11 cellular contexts compared by ENCODE assay signal in the genomic region with DNA sequence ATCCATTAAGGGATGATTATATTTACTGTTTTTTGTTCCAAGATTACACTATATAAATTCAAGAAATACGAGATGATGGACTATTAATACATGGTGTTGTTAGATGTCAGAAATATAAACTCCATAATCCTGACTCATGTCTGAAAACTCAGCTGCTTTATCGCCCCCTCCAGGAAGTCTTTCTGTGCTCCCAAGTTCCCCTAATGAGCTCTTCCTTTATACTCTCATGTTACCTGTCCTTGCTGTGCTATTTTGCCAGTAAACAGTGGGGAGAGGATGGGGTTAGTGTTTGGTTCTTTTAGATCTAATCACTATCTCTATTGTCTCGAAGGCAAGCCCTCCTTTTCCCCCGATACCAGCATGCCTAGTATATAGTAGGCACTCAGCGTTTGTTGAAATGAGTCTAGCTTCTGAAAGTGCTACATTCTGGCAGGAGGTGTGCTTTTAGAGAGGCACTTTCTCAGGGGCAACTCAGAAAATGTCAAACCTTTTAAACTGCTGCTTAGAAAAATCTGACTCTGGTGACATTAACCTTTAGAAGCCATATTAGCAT. TPM values are rescaled to one million over a fixed set of nuclear protein-coding genes. Genes with fewer than 3 reads are reported as not detected.
DNase-seq lines count a peak whose midpoint lies in the region; ATAC-seq and TF ChIP-seq lines count a peak whose summit lies in the region.
"Had no signal": no experiment of that assay in that cellular context is flagged by ENCODE, and none has a peak within 500 bp of the region (broad histone marks: within the 10 kb centered on the region; RNA-seq: fewer than 3 reads in every experiment).

No MANE protein-coding gene starts in this region.

- H3K23ac ChIP-seq in IMR-90 (ENCODE audit: low read depth, low read length): no peak overlapping the region

- TF ChIP-seq RAD21 in IMR-90 (IDR thresholded peaks at IDR 0.05; ENCODE audit: low read length): peak; percentile 64

- dilution Hi-C loops in IMR-90 (cut with HindIII; ENCODE audit: low sequenced_read_pairs, unreplicated experiment): no loop called here

- H3K4me2 ChIP-seq in IMR-90 (ENCODE audit: low read depth, low read length): no peak overlapping the region

- no peaks in the 10 kb centered on the region; the same call in 1 of the 2 replicates for H3K27me3 ChIP-seq in IMR-90 (ENCODE audit: control insufficient read depth, insufficient read depth, low read length)

- no peak overlapping the region for H3K4ac ChIP-seq in IMR-90 (ENCODE audit: low read depth, low read length)

- in situ Hi-C loops in IMR-90 (cut with MboI; ENCODE audit: low sequenced_read_pairs): no loop called here

- DNase-seq in SIG-M5 treated with dmso at 0.1 percent for 504 hours (lab: John Stamatoyannopoulos, UW; ENCODE audit: unreplicated experiment): peak; percentile 19
- no peak for DNase-seq in SIG-M5 (lab: John Stamatoyannopoulos, UW)
- DNase-seq in IMR-90: peak; percentile 37
- DNase-seq in cardiac fibroblast (ENCODE audit: low read depth in 2 of 2): peak; percentile 49 to 60
- DNase-seq in progenitor cell of endocrine pancreas (ENCODE audit: low spot score, unreplicated experiment): no peak
- no peak for DNase-seq in mesenteric fat pad (ENCODE audit: low spot score)
- no peak for DNase-seq in mesothelial cell of epicardium (ENCODE audit: low spot score in 2 of 2, unreplicated experiment in 2 of 2)

- CTCF ChIA-PET in IMR-90 (lab: Yijun Ruan, JAX): interaction anchor here (1.0 kb wide), 1 partner anchor 9 kb away, joined by 3 read pairs; no protein-coding TSS in a partner anchor

- H4K5ac ChIP-seq in IMR-90 (ENCODE audit: low read depth, low read length): no peak overlapping the region

- no peak overlapping the region for H2BK20ac ChIP-seq in IMR-90 (ENCODE audit: low read depth, low read length)

- H3K27ac Mint-ChIP-seq in progenitor cell of endocrine pancreas (no peak overlapping the region), mesothelial cell of epicardium (no peak overlapping the region)
- H3K27ac Mint-ChIP-seq: T-helper 1 cell treated with Interleukin-12 subunit alpha and Interleukin-12 subunit beta and Interleukin-4 antibody, amounts not matched to agents 30 μg/mL and 1 μg/mL, for 36 hours had no signal

- no peak overlapping the region for H3K14ac ChIP-seq in IMR-90 (replicated peaks; ENCODE audit: low read depth, low read length)

- BruUV-seq in IMR-90 (replicated peaks; lab: Mats Ljungman, UMichigan): no TSS peak

- no peak overlapping the region for H2AK9ac ChIP-seq in IMR-90 (replicated peaks; ENCODE audit: low read depth, low read length, poor library complexity)

- no peaks in the 10 kb centered on the region for H3K27me3 Mint-ChIP-seq in progenitor cell of endocrine pancreas
- H3K27me3 Mint-ChIP-seq in mesothelial cell of epicardium (ENCODE audit: low read depth): no peaks in the 10 kb centered on the region
- H3K27me3 Mint-ChIP-seq: central memory CD8-positive, alpha-beta T cell had no signal

- no peak overlapping the region for H2BK120ac ChIP-seq in IMR-90 (ENCODE audit: low read depth, low read length)

- no peak overlapping the region for H2AFZ ChIP-seq in IMR-90 (replicated peaks; ENCODE audit: low read length, poor library complexity)

- no peak overlapping the region for H2BK5ac ChIP-seq in IMR-90 (ENCODE audit: low read depth, low read length, poor library complexity, severe bottlenecking)

- H3K36me3 Mint-ChIP-seq in progenitor cell of endocrine pancreas (ENCODE audit: insufficient read depth): peaks cover 1% of the 10 kb centered on the region
- H3K36me3 Mint-ChIP-seq in mesothelial cell of epicardium: peaks cover 3% of the 10 kb centered on the region

- no CpG with 5 or more reads among the region's 5 CpGs for WGBS in IMR-90 (ENCODE audit: extremely low coverage in 2 of 2, insufficient read length in 1 of 2), 2 experiments

- no peaks in the 10 kb centered on the region for H3K9me1 ChIP-seq in IMR-90 (ENCODE audit: insufficient read depth, low read length)

- H3K4me1 ChIP-seq in IMR-90 (ENCODE audit: control insufficient read depth, insufficient read depth, low read length): no peaks in the 10 kb centered on the region
- H3K4me1 ChIP-seq: Caco-2 had no signal

- ATAC-seq in IMR-90 (ENCODE audit: low read depth): peak; percentile 75
- ATAC-seq in HG02571 (IDR thresholded peaks at IDR 0.05; ENCODE audit: unreplicated experiment): no peak

- no peak overlapping the region for H2BK15ac ChIP-seq in IMR-90 (ENCODE audit: low read depth, low read length)

- no peak overlapping the region for H4K91ac ChIP-seq in IMR-90 (ENCODE audit: insufficient read depth, low read depth, low read length)

- POLR2A ChIA-PET in IMR-90 (lab: Charles Lee; ENCODE audit: unreplicated experiment): no interaction called here

- intact Hi-C loops in IMR-90 (cut with micrococcal nuclease): no loop called here

- no peak for TF ChIP-seq POLR2A in IMR-90 (IDR thresholded peaks at IDR 0.05; ENCODE audit: low read depth, low read length)

- H3K27ac ChIP-seq in IMR-90 (ENCODE audit: insufficient read depth, low read length): no peak overlapping the region

- TF ChIP-seq CTCF in IMR-90 (conservative IDR thresholded peaks at IDR 0.05; ENCODE audit: low read depth, low read length) (peak; percentile 51), cardiac fibroblast (IDR thresholded peaks at IDR 0.05; ENCODE audit: low read depth, low read length) (peak; percentile 52), progenitor cell of endocrine pancreas (IDR thresholded peaks at IDR 0.05; ENCODE audit: unreplicated experiment) (peak; percentile 22), mesothelial cell of epicardium (IDR thresholded peaks at IDR 0.05; ENCODE audit: unreplicated experiment) (no peak)

- no peak overlapping the region for H2AK5ac ChIP-seq in IMR-90 (ENCODE audit: low read depth, low read length)

- H3K9me3 ChIP-seq in IMR-90 (ENCODE audit: control insufficient read depth, insufficient read depth, low read length): no peaks in the 10 kb centered on the region
- H3K9me3 ChIP-seq: Caco-2 had no signal

- no peaks in the 10 kb centered on the region for H3K79me1 ChIP-seq in IMR-90 (ENCODE audit: low read depth in 1 of 2, low read length in 2 of 2)

- no peak overlapping the region for H3K18ac ChIP-seq in IMR-90 (ENCODE audit: low read depth, low read length)

- H3K4me3 ChIP-seq in IMR-90 (ENCODE audit: insufficient read depth, low read depth, low read length) (no peak overlapping the region), cardiac fibroblast (replicated peaks in 1 of 2; ENCODE audit: low read depth in 2 of 2, low read length in 2 of 2) (no peak overlapping the region)

- H3K56ac ChIP-seq in IMR-90 (ENCODE audit: extremely low read depth, insufficient read depth, low read length): no peak overlapping the region

- H3K9ac ChIP-seq in IMR-90 (ENCODE audit: low read depth, low read length): no peak overlapping the region

- H4K8ac ChIP-seq in IMR-90 (ENCODE audit: low read depth in 2 of 2, low read length in 2 of 2): no peak overlapping the region

- H3K4me3 Mint-ChIP-seq in progenitor cell of endocrine pancreas (ENCODE audit: low read depth): no peak overlapping the region
- H3K4me3 Mint-ChIP-seq in mesothelial cell of epicardium: no peak overlapping the region
- H3K4me3 Mint-ChIP-seq: central memory CD8-positive, alpha-beta T cell; T-helper 1 cell treated with Interleukin-12 subunit alpha and Interleukin-12 subunit beta and Interleukin-4 antibody, amounts not matched to agents 30 μg/mL and 1 μg/mL, for 36 hours had no signal

- no peaks in the 10 kb centered on the region for H3K36me3 ChIP-seq in IMR-90 (ENCODE audit: control insufficient read depth, insufficient read depth, low read length)

- H3K9me3 Mint-ChIP-seq in progenitor cell of endocrine pancreas (ENCODE audit: low read depth) (no peaks in the 10 kb centered on the region), mesothelial cell of epicardium (no peaks in the 10 kb centered on the region)
- H3K9me3 Mint-ChIP-seq: central memory CD8-positive, alpha-beta T cell; T-helper 1 cell treated with Interleukin-12 subunit alpha and Interleukin-12 subunit beta and Interleukin-4 antibody, amounts not matched to agents 30 μg/mL and 1 μg/mL, for 36 hours had no signal

- H3K4me1 Mint-ChIP-seq in progenitor cell of endocrine pancreas (ENCODE audit: low read depth): peaks cover 7% of the 10 kb centered on the region
- no peaks in the 10 kb centered on the region for H3K4me1 Mint-ChIP-seq in mesothelial cell of epicardium
- H3K4me1 Mint-ChIP-seq: central memory CD8-positive, alpha-beta T cell had no signal

- H4K20me1 ChIP-seq in IMR-90 (ENCODE audit: insufficient read depth, low read length): no peaks in the 10 kb centered on the region

TF ChIP-seq in IMR-90, 13 proteins besides CTCF, POLR2A, EP300 and RAD21:
- no peak for TF ChIP-seq RCOR1 (IDR thresholded peaks at IDR 0.05; ENCODE audit: insufficient replicate concordance, low read length)
- peak; percentile 54 for TF ChIP-seq SMC3 (IDR thresholded peaks at IDR 0.05; ENCODE audit: low read depth, low read length)
- TF ChIP-seq MXI1 (IDR thresholded peaks at IDR 0.05; ENCODE audit: borderline replicate concordance, low read depth, low read length): no peak
- TF ChIP-seq CEBPB (IDR thresholded peaks at IDR 0.05; ENCODE audit: low read depth, low read length): no peak

RNA-seq across cellular contexts. Expression of a gene that starts 21.4 kb away (rescaled TPM):
- total RNA-seq in IMR-90 (2012; rRNA removed) (30.6 and 34.6 TPM in 2 replicates), progenitor cell of endocrine pancreas (27.8 and 29.1 TPM in 2 replicates), mesenteric fat pad (6.5 TPM), mesothelial cell of epicardium (22.9 to 25.0 TPM (median 24.5 TPM) in 3 replicates)
- 3.1 TPM in 2 replicates for polyA plus RNA-seq in IMR-90 (2012; rRNA removed)
- 0.75 and 1.9 TPM in 2 replicates for polyA plus RNA-seq in IMR-90 (2012; cell fraction: cytosol; rRNA removed)
- 2.4 and 7.5 TPM in 2 replicates for polyA plus RNA-seq in IMR-90 (2012; cell fraction: nucleus; rRNA removed; ENCODE audit: low replicate concordance)

Comparison
In these comparisons a context has a peak if more than half of its experiments do, and no peak if none do; other contexts are left out.
1. DNase-seq: peak in SIG-M5 treated with dmso at 0.1 percent for 504 hours (single experiment), IMR-90 (single experiment) and cardiac fibroblast (2 of 2); none in SIG-M5 (single experiment), progenitor cell of endocrine pancreas (single experiment), mesenteric fat pad (single experiment) and mesothelial cell of epicardium (0 of 2).